20 cellular contexts compared by ENCODE assay signal in genomic region chr6:37451411-37452273, GRCh38. TPM values are rescaled to one million over a fixed set of nuclear protein-coding genes. Genes with fewer than 3 reads are reported as not detected.
DNase-seq lines count a peak whose midpoint lies in the region; ATAC-seq, FAIRE-seq and TF ChIP-seq lines count a peak whose summit lies in the region.
"Had no signal": no experiment of that assay in that cellular context is flagged by ENCODE, and none has a peak within 500 bp of the region (broad histone marks: within the 10 kb centered on the region; RNA-seq: fewer than 3 reads in every experiment).

No MANE protein-coding gene starts in this region.

- peaks cover 100% of the 10 kb centered on the region for H3K36me3 ChIP-seq in left ventricle myocardium inferior
- peaks cover 94% of the 10 kb centered on the region for H3K36me3 ChIP-seq in K562 (ENCODE audit: control insufficient read depth, insufficient read depth, low read length)
- H3K36me3 ChIP-seq in stomach smooth muscle (ENCODE audit: control insufficient read depth in 2 of 2, insufficient read depth in 2 of 2, low read length in 2 of 2), result peaks cover 18 to 35% of the 10 kb centered on the region in 2 donors

- H3K4me1 ChIP-seq in left ventricle myocardium inferior, result no peaks in the 10 kb centered on the region
- peaks cover 0 to 2% of the 10 kb centered on the region in 2 experiments; a peak in 3 of 5 replicates for H3K4me1 ChIP-seq in K562 (replicated peaks in 1 of 2; ENCODE audit: control insufficient read depth in 2 of 2, insufficient read depth in 2 of 2, low read length in 2 of 2)
- H3K4me1 ChIP-seq in stomach smooth muscle (ENCODE audit: control insufficient read depth, insufficient read depth, low read length), result peaks cover 35% of the 10 kb centered on the region
- H3K4me1 ChIP-seq: Peyer's patch had no signal

- no peaks in the 10 kb centered on the region for H4K20me1 ChIP-seq in K562 (replicated peaks; ENCODE audit: control insufficient read depth, insufficient read depth, low read length)

- H3K9ac ChIP-seq in K562 (ENCODE audit: insufficient read depth in 1 of 2, low read depth in 2 of 2, low read length in 2 of 2) (no peak overlapping the region; a peak in 1 of 4 replicates), stomach smooth muscle (ENCODE audit: low read length in 2 of 2) (peak overlapping the region in 1 of 2 donors; percentile 5)

- H3K4me2 ChIP-seq in K562 (ENCODE audit: insufficient read depth, low read length), result no peak overlapping the region

- ATAC-seq in left cardiac atrium, result peak; percentile 12 to 49
- ATAC-seq in K562, result no peak; the same call in 2 of the 3 replicates
- ATAC-seq in GM21619 (IDR thresholded peaks at IDR 0.05; ENCODE audit: unreplicated experiment), result no peak
- no peak for ATAC-seq in activated CD4-positive, CD25-positive, alpha-beta regulatory T cell treated with anti-CD3 and anti-CD28 coated beads, Interleukin-2, amount 50 U/mL, for 24 hours

- H3K9me3 ChIP-seq in left ventricle myocardium inferior (replicated peaks), result no peaks in the 10 kb centered on the region
- H3K9me3 ChIP-seq in K562 (replicated peaks; ENCODE audit: control insufficient read depth, insufficient read depth, low read depth, low read length), result no peaks in the 10 kb centered on the region
- H3K9me3 ChIP-seq in stomach smooth muscle (ENCODE audit: control insufficient read depth in 2 of 2, low read length in 2 of 2), result no peaks in the 10 kb centered on the region
- H3K9me3 ChIP-seq: esophagus squamous epithelium, Peyer's patch had no signal

- in situ Hi-C loops in K562 (cut with MboI), result no loop called here

- no peak for TF ChIP-seq POLR2A in K562 (conservative IDR thresholded peaks at IDR 0.05)
- TF ChIP-seq POLR2A in H54 (IDR thresholded peaks at IDR 0.05; ENCODE audit: low read depth, low read length), result no peak

- FAIRE-seq in K562 (lab: Jason Lieb, UNC) (peak; percentile 58), H54 (lab: Jason Lieb, UNC) (no peak)
- FAIRE-seq: GM12892, H1 had no signal

- H3K4me3 ChIP-seq in left ventricle myocardium inferior, result no peak overlapping the region
- no peak overlapping the region for H3K4me3 ChIP-seq in K562
- H3K4me3 ChIP-seq in stomach smooth muscle (ENCODE audit: low read length in 2 of 2), result no peak overlapping the region
- H3K4me3 ChIP-seq: esophagus squamous epithelium, Peyer's patch had no signal

- TF ChIP-seq RAD21 in K562 (CRISPR knock-in tag; conservative IDR thresholded peaks at IDR 0.05 in 1 of 2, IDR thresholded peaks at IDR 0.05 in 1 of 2), result no peak

- H3K27ac ChIP-seq in left ventricle myocardium inferior (replicated peaks) (no peak overlapping the region), K562 (ENCODE audit: extremely low read depth, low read depth, low read length) (no peak overlapping the region), stomach smooth muscle (ENCODE audit: low read length) (peak overlapping the region; percentile 1)
- H3K27ac ChIP-seq: brain microvascular endothelial cell, esophagus squamous epithelium, Peyer's patch had no signal

- POLR2A ChIA-PET in K562 (lab: Yijun Ruan, JAX), result interaction anchor here (1.0 to 2.7 kb wide), 4 partner anchors 8 to 21 kb away, joined by 5 to 10 read pairs (median 7); partner anchors contain the start of gene CMTR1

- no peaks in the 10 kb centered on the region for H3K79me2 ChIP-seq in K562 (ENCODE audit: control insufficient read depth, insufficient read depth, low read length)

- BruUV-seq in K562 (replicated peaks; lab: Mats Ljungman, UMichigan), result no TSS peak

- intact Hi-C loops in left cardiac atrium (cut with DNase I) (no loop called here), left ventricle myocardium inferior (cut with micrococcal nuclease) (no loop called here), K562 (cut with micrococcal nuclease) (no loop called here)

- DNase-seq in left cardiac atrium, result no peak
- no peak for DNase-seq in left ventricle myocardium inferior
- DNase-seq in NCI-H524 treated with DMSO at 0.1 percent for 48 hours (lab: John Stamatoyannopoulos, UW), result peak; percentile 97
- no peak for DNase-seq in K562 (ENCODE audit: extremely low read depth in 1 of 4, low spot score in 3 of 4)
- no peak for DNase-seq in H54 (ENCODE audit: insufficient read length, low spot score)
- DNase-seq: brain microvascular endothelial cell; CD8-positive, alpha-beta memory T cell; esophagus squamous epithelium; GF-D8; islet precursor cell; Kasumi-1; mesenchymal stem cell; NCI-H1436 treated with DMSO at 0.1 percent for 48 hours; NCI-H774; Peyer's patch had no signal

- 83% methylated on average over 3 of the region's 3 CpGs for WGBS in K562 (ENCODE audit: insufficient coverage, low coverage, missing lambda C conversion rate)

- TF ChIP-seq CTCF in left ventricle myocardium inferior (IDR thresholded peaks at IDR 0.05; ENCODE audit: borderline replicate concordance) (no peak), K562 (IDR thresholded peaks at IDR 0.05 in 2 of 3, conservative IDR thresholded peaks at IDR 0.05 in 1 of 3; ENCODE audit: insufficient read depth in 2 of 3, low read depth in 1 of 3, low read length in 3 of 3) (no peak)

- H3K27me3 ChIP-seq in left ventricle myocardium inferior (ENCODE audit: low read depth) (no peaks in the 10 kb centered on the region), K562 (ENCODE audit: control insufficient read depth in 2 of 2, insufficient read depth in 2 of 2, low read length in 2 of 2) (no peaks in the 10 kb centered on the region), stomach smooth muscle (ENCODE audit: control insufficient read depth in 1 of 2, insufficient read depth in 2 of 2, low read length in 2 of 2) (no peaks in the 10 kb centered on the region)
- H3K27me3 ChIP-seq: brain microvascular endothelial cell, esophagus squamous epithelium, Peyer's patch had no signal

- CTCF ChIA-PET in K562 (lab: Yijun Ruan, JAX; ENCODE audit: low intra/inter-chr PET ratio), result no interaction called here

- TF ChIP-seq EP300 in K562 (IDR thresholded peaks at IDR 0.05; ENCODE audit: low read length), result no peak

- H3K9me1 ChIP-seq in K562 (ENCODE audit: control insufficient read depth, insufficient read depth, low read length), result no peaks in the 10 kb centered on the region

- H2AFZ ChIP-seq in K562 (ENCODE audit: low read depth, low read length), result no peak overlapping the region

TF ChIP-seq in K562, 482 proteins besides CTCF, POLR2A, EP300 and RAD21:
- TF ChIP-seq NFIC (IDR thresholded peaks at IDR 0.05) (0 out of 2 replicates have a peak, but pooled peaks have one; percentile 28), ZEB2 (IDR thresholded peaks at IDR 0.05) (no peak)

RNA-seq across cellular contexts. Expression of gene CMTR1, which starts 18.6 kb away (rescaled TPM):
- 10 to 100 TPM; 28.4 to 30.1 TPM for total RNA-seq in left cardiac atrium
- total RNA-seq in left ventricle myocardium inferior, result 34.4 TPM
- 145 and 164 TPM in 2 replicates for total RNA-seq in K562 (2011; cell fraction: chromatin; rRNA removed; ENCODE audit: low replicate concordance)
- 88.0 and 89.7 TPM in 2 replicates for total RNA-seq in K562 (2011; cell fraction: nucleolus; rRNA removed)
- 125 and 166 TPM in 2 replicates for total RNA-seq in K562 (2011; cell fraction: nucleoplasm; rRNA removed)
- total RNA-seq in K562 (2014; rRNA removed), result 43.9 and 49.9 TPM in 2 replicates
- total RNA-seq in K562 (2014; rRNA removed; fragmentation: Illumina TruSeq; extraction: Trizol), result 49.5 and 50.9 TPM in 2 replicates
- 49.4 and 50.4 TPM in 2 replicates for total RNA-seq in K562 (2015; rRNA removed; fragmentation: Illumina TruSeq; extraction: Trizol)
- total RNA-seq in K562 (2021), result 57.7 and 63.5 TPM in 2 replicates
- polyA plus RNA-seq in K562 (2011; rRNA removed), result 42.6 and 48.8 TPM in 2 replicates
- 26.9 and 37.2 TPM in 2 replicates for polyA plus RNA-seq in K562 (2011; cell fraction: cytosol; rRNA removed)
- polyA plus RNA-seq in K562 (2011; cell fraction: nucleus; rRNA removed), result 178 and 187 TPM in 2 replicates
- 43.6 and 44.4 TPM in 2 replicates for polyA plus RNA-seq in K562 (2012)
- 60.3 and 61.9 TPM in 2 replicates for polyA plus RNA-seq in K562 (2014; fragmentation: Illumina TruSeq; extraction: Trizol)
- 1 to 10 TPM; 2.9 to 5.5 TPM for polyA plus RNA-seq in K562 (2014; fragmentation: Nextera tagmentation; extraction: Ambion mirVana)
- polyA plus RNA-seq in K562 (2014; rRNA removed), result 55.3 and 55.9 TPM in 2 replicates
- polyA minus RNA-seq in K562 (2011; rRNA and poly(A)+ RNA removed), result 32.4 and 38.8 TPM in 2 replicates
- 14.8 and 19.9 TPM in 2 replicates for polyA minus RNA-seq in K562 (2011; cell fraction: cytosol; rRNA and poly(A)+ RNA removed)
- polyA minus RNA-seq in K562 (2011; cell fraction: nucleus; rRNA and poly(A)+ RNA removed), result 21.1 and 34.2 TPM in 2 replicates

RNA-seq across cellular contexts. Expression of gene CCDC167, which starts 48.1 kb away (rescaled TPM):
- total RNA-seq in left cardiac atrium (10 to 100 TPM; 19.5 to 28.7 TPM), left ventricle myocardium inferior (28.1 TPM), K562 (2014; rRNA removed) (30.8 and 43.7 TPM in 2 replicates), K562 (2014; rRNA removed; fragmentation: Illumina TruSeq; extraction: Trizol) (28.3 and 31.8 TPM in 2 replicates), K562 (2015; rRNA removed; fragmentation: Illumina TruSeq; extraction: Trizol) (36.8 and 38.6 TPM in 2 replicates), K562 (2021) (26.0 and 26.8 TPM in 2 replicates)
- 2.3 and 8.0 TPM in 2 replicates for total RNA-seq in K562 (2011; cell fraction: chromatin; rRNA removed; ENCODE audit: low replicate concordance)
- 14.3 and 16.6 TPM in 2 replicates for total RNA-seq in K562 (2011; cell fraction: nucleolus; rRNA removed)
- total RNA-seq in K562 (2011; cell fraction: nucleoplasm; rRNA removed), result 11.5 and 13.2 TPM in 2 replicates
- polyA plus RNA-seq in K562 (2011; rRNA removed) (45.2 and 55.1 TPM in 2 replicates), K562 (2014; fragmentation: Illumina TruSeq; extraction: Trizol) (63.1 and 73.7 TPM in 2 replicates), K562 (2014; fragmentation: Nextera tagmentation; extraction: Ambion mirVana) (100 to 1,000 TPM in 1 of 2 experiments, 10 to 100 TPM in 1; 85.0 to 114 TPM), K562 (2014; rRNA removed) (40.5 and 45.9 TPM in 2 replicates)
- 63.9 and 67.1 TPM in 2 replicates for polyA plus RNA-seq in K562 (2011; cell fraction: cytosol; rRNA removed)
- 19.8 and 25.9 TPM in 2 replicates for polyA plus RNA-seq in K562 (2011; cell fraction: nucleus; rRNA removed)
- 45.2 and 53.6 TPM in 2 replicates for polyA plus RNA-seq in K562 (2012)
- polyA minus RNA-seq in K562 (2011; rRNA and poly(A)+ RNA removed), result 12.1 and 13.5 TPM in 2 replicates
- 12.3 and 12.8 TPM in 2 replicates for polyA minus RNA-seq in K562 (2011; cell fraction: cytosol; rRNA and poly(A)+ RNA removed)
- polyA minus RNA-seq in K562 (2011; cell fraction: nucleus; rRNA and poly(A)+ RNA removed), result 3.8 and 5.9 TPM in 2 replicates

Comparison
In these comparisons a context has a peak if more than half of its experiments do, and no peak if none do; other contexts are left out.
1. ATAC-seq: peak in left cardiac atrium (2 of 2); none in K562 (single experiment), GM21619 (single experiment) and activated CD4-positive, CD25-positive, alpha-beta regulatory T cell treated with anti-CD3 and anti-CD28 coated beads, Interleukin-2, amount 50 U/mL, for 24 hours (0 of 2).